14 cellular contexts compared by ENCODE assay signal in genomic region chr10:86952697-86953096, GRCh38. TPM values are rescaled to one million over a fixed set of nuclear protein-coding genes. Genes with fewer than 3 reads are reported as not detected.
DNase-seq lines count a peak whose midpoint lies in the region; ATAC-seq, FAIRE-seq and TF ChIP-seq lines count a peak whose summit lies in the region.
"Not testable (repeated sequence)": the region's sequence is repeated elsewhere in the genome, so short reads cannot be mapped to it uniquely, and the experiment has no call there.
"Had no signal": no experiment of that assay in that cellular context is flagged by ENCODE, and none has a peak within 500 bp of the region (broad histone marks: within the 10 kb centered on the region; RNA-seq: fewer than 3 reads in every experiment).

No MANE protein-coding gene starts in this region.

- not testable (repeated sequence) for H4K8ac ChIP-seq in H1 (ENCODE audit: extremely low read depth, insufficient read depth, low read length)

- TF ChIP-seq POLR2A in H1 (IDR thresholded peaks at IDR 0.05; ENCODE audit: control extremely low read depth in 1 of 2, low read depth in 2 of 2, low read length in 2 of 2); heart left ventricle (IDR thresholded peaks at IDR 0.05): not testable (repeated sequence)

- H2BK5ac ChIP-seq in H1 (ENCODE audit: low read depth, low read length), result not testable (repeated sequence)

- not testable (repeated sequence) for H3K4me3 ChIP-seq in HEK293 (ENCODE audit: low read depth, low read length); H1 (ENCODE audit: extremely low read depth in 1 of 4, insufficient read depth in 2 of 4, low read depth in 3 of 4, low read length in 4 of 4); naive thymus-derived CD4-positive, alpha-beta T cell (ENCODE audit: low read length); tibial artery
- peak overlapping the region in 1 of 12 donors; percentile 60 for H3K4me3 ChIP-seq in heart left ventricle

- H2BK20ac ChIP-seq in H1 (ENCODE audit: low read length), result not testable (repeated sequence)

- DNase-seq in OCI-M1 (lab: John Stamatoyannopoulos, UW), result peak; percentile 38
- not testable (repeated sequence) for DNase-seq in H1 (ENCODE audit: low read depth in 1 of 2, low spot score in 2 of 2); naive thymus-derived CD4-positive, alpha-beta T cell; stimulated activated effector memory CD8-positive, alpha-beta T cell treated with anti-CD3 and anti-CD28 coated beads, Interleukin-12 subunit alpha, Interleukin-12 subunit beta, amount 100 ng/mL, for 72 hours (ENCODE audit: low spot score in 2 of 2); tibial artery
- peak in 1 of 5 donors; percentile 10 for DNase-seq in heart left ventricle

- TF ChIP-seq EP300 in H1 (IDR thresholded peaks at IDR 0.05; ENCODE audit: borderline replicate concordance in 1 of 2, low read depth in 2 of 2, low read length in 2 of 2), result peak in 1 of 2 experiments; percentile 93; a peak in 1 of 3 replicates

- not testable (repeated sequence) for H3K36me3 ChIP-seq in HEK293 (ENCODE audit: control insufficient read depth in 2 of 2, insufficient read depth in 1 of 2, low read length in 2 of 2); H1 (ENCODE audit: control insufficient read depth in 2 of 4, insufficient read depth in 4 of 4, low read length in 3 of 4); heart left ventricle; naive thymus-derived CD4-positive, alpha-beta T cell (ENCODE audit: control insufficient read depth in 2 of 3, insufficient read depth in 3 of 3, low read length in 3 of 3); tibial artery

- intact Hi-C loops in heart left ventricle (cut with DNase I); naive thymus-derived CD4-positive, alpha-beta T cell (cut with micrococcal nuclease); tibial artery (cut with DNase I; ENCODE audit: low total_unique reads): not testable (repeated sequence)

- H3K18ac ChIP-seq in H1 (ENCODE audit: extremely low read depth, low read length), result not testable (repeated sequence)

- H3K4me1 ChIP-seq in HEK293 (ENCODE audit: control insufficient read depth, insufficient read depth, low read length), result not testable (repeated sequence)
- peaks cover 14 to 35% (median 30%) of the 10 kb centered on the region in 4 experiments for H3K4me1 ChIP-seq in H1 (replicated peaks in 1 of 4; ENCODE audit: control insufficient read depth in 3 of 4, insufficient read depth in 4 of 4, low read length in 3 of 4)
- H3K4me1 ChIP-seq in heart left ventricle, result peaks cover 2 to 71% (median 27%) of the 10 kb centered on the region in 12 donors
- H3K4me1 ChIP-seq in naive thymus-derived CD4-positive, alpha-beta T cell (ENCODE audit: control insufficient read depth in 2 of 2, insufficient read depth in 2 of 2, low read length in 2 of 2), result peaks cover 3 to 24% of the 10 kb centered on the region in 2 donors
- H3K4me1 ChIP-seq in tibial artery, result peaks cover 10 to 69% (median 51%) of the 10 kb centered on the region in 4 donors

- H3K4me1 Mint-ChIP-seq in naive thymus-derived CD4-positive, alpha-beta T cell, result peaks cover 7 to 32% (median 26%) of the 10 kb centered on the region in 7 donors
- H3K4me1 Mint-ChIP-seq in stimulated activated effector memory CD8-positive, alpha-beta T cell treated with anti-CD3 and anti-CD28 coated beads, Interleukin-12 subunit alpha, Interleukin-12 subunit beta, amount 100 ng/mL, for 72 hours, result not testable (repeated sequence)

- not testable (repeated sequence) for H2BK120ac ChIP-seq in H1 (replicated peaks; ENCODE audit: low read depth, low read length)

- not testable (repeated sequence) for H3K27me3 Mint-ChIP-seq in naive thymus-derived CD4-positive, alpha-beta T cell

- POLR2A ChIA-PET in HEK293 (lab: Yijun Ruan, JAX), result not testable (repeated sequence)
- POLR2A ChIA-PET in H1 (lab: Charles Lee; ENCODE audit: partially characterized antibody), result interaction anchor here (1.2 to 2.0 kb wide), 2 partner anchors 12 to 14 kb away, joined by 4 to 10 read pairs; no protein-coding TSS in a partner anchor
- POLR2A ChIA-PET in naive thymus-derived CD4-positive, alpha-beta T cell (lab: Charles Lee), result interaction anchor here (2.0 kb wide), 1 partner anchor 13 kb away, joined by 5 read pairs; no protein-coding TSS in a partner anchor

- 98% methylated on average over 10 of the region's 10 CpGs; no CpG with 5 or more reads in 1 of the 2 experiments for WGBS in H1 (ENCODE audit: extremely low coverage in 1 of 2, insufficient coverage in 1 of 2, insufficient read length in 1 of 2, insufficient replicate concordance in 2 of 2, low coverage in 1 of 2, low lambda C conversion rate in 2 of 2, missing lambda C conversion rate in 1 of 2), 2 experiments
- WGBS in heart left ventricle, 4 donors, result 92 to 95% (median 93%) methylated on average over 10 of the region's 10 CpGs

- H3K79me1 ChIP-seq in H1 (ENCODE audit: low read depth, low read length), result not testable (repeated sequence)

- ATAC-seq in heart left ventricle; naive thymus-derived CD4-positive, alpha-beta T cell; stimulated activated effector memory CD8-positive, alpha-beta T cell treated with anti-CD3 and anti-CD28 coated beads, Interleukin-12 subunit alpha, Interleukin-12 subunit beta, amount 100 ng/mL, for 72 hours: not testable (repeated sequence)

- H4K91ac ChIP-seq in H1 (replicated peaks; ENCODE audit: insufficient read length, low read length), result not testable (repeated sequence)

- not testable (repeated sequence) for H2AK5ac ChIP-seq in H1 (ENCODE audit: low read depth, low read length)

- H3K9me3 ChIP-seq in HEK293 (ENCODE audit: control insufficient read depth, insufficient read depth, low read depth, low read length); H1 (ENCODE audit: insufficient read depth in 2 of 2, low read depth in 1 of 2, low read length in 1 of 2); naive thymus-derived CD4-positive, alpha-beta T cell (ENCODE audit: control insufficient read depth in 2 of 3, low read length in 3 of 3); tibial artery: not testable (repeated sequence)
- H3K9me3 ChIP-seq in heart left ventricle, result peaks cover 0 to 19% (median 1%) of the 10 kb centered on the region in 12 donors

- H3K4me2 ChIP-seq in H1 (ENCODE audit: insufficient read depth in 1 of 2, low read depth in 2 of 2, low read length in 2 of 2), result not testable (repeated sequence)

- not testable (repeated sequence) for H3K23ac ChIP-seq in H1 (ENCODE audit: insufficient read length)

- H3K56ac ChIP-seq in H1 (replicated peaks; ENCODE audit: insufficient read length, low read depth, low read length), result not testable (repeated sequence)

- H3K27me3 ChIP-seq in H1 (replicated peaks in 1 of 4; ENCODE audit: control insufficient read depth in 3 of 4, extremely low read depth in 1 of 4, insufficient read depth in 3 of 4, low read length in 3 of 4); heart left ventricle; naive thymus-derived CD4-positive, alpha-beta T cell (ENCODE audit: control insufficient read depth in 2 of 2, insufficient read depth in 2 of 2, low read length in 2 of 2); tibial artery: not testable (repeated sequence)

- TF ChIP-seq RAD21 in H1 (IDR thresholded peaks at IDR 0.05 in 1 of 2, conservative IDR thresholded peaks at IDR 0.05 in 1 of 2; ENCODE audit: low read depth in 2 of 2, low read length in 2 of 2), result not testable (repeated sequence)

- not testable (repeated sequence) for TF ChIP-seq CTCF in HEK293 (tag by site-specific recombination; IDR thresholded peaks at IDR 0.05); H1 (IDR thresholded peaks at IDR 0.05; ENCODE audit: control extremely low read depth in 1 of 3, insufficient read depth in 1 of 3, low read depth in 1 of 3, low read length in 3 of 3); heart left ventricle (IDR thresholded peaks at IDR 0.05); tibial artery (IDR thresholded peaks at IDR 0.05)

- not testable (repeated sequence) for H4K20me1 ChIP-seq in H1 (replicated peaks in 1 of 2; ENCODE audit: control insufficient read depth in 1 of 2, insufficient read depth in 2 of 2, low read length in 2 of 2)

- H3K4ac ChIP-seq in H1 (replicated peaks; ENCODE audit: insufficient read length, low read depth, low read length), result not testable (repeated sequence)

- not testable (repeated sequence) for FAIRE-seq in H1 (lab: Jason Lieb, UNC)

- CTCF ChIA-PET in HEK293 (lab: Yijun Ruan, JAX), result interaction anchor here (2.1 kb wide), 1 partner anchor 8 kb away, joined by 10 read pairs; no protein-coding TSS in a partner anchor
- CTCF ChIA-PET in H1 (lab: Charles Lee; ENCODE audit: partially characterized antibody), result interaction anchor here (22.5 to 26.4 kb wide), 2 partner anchors 6 to 8 kb away, joined by 975 read pairs; partner anchors contain the start of genes ADIRF, MMRN2 and SNCG
- CTCF ChIA-PET in naive thymus-derived CD4-positive, alpha-beta T cell (lab: Charles Lee), result not testable (repeated sequence)

- H3K14ac ChIP-seq in H1 (ENCODE audit: insufficient read length), result not testable (repeated sequence)

- not testable (repeated sequence) for H4K5ac ChIP-seq in H1 (ENCODE audit: insufficient read length, low read depth, low read length)

- H2BK12ac ChIP-seq in H1 (ENCODE audit: low read depth, low read length), result not testable (repeated sequence)

- not testable (repeated sequence) for H3K27ac ChIP-seq in HEK293 (ENCODE audit: extremely low read depth, low read depth, low read length); H1 (ENCODE audit: low read depth, low read length); naive thymus-derived CD4-positive, alpha-beta T cell (ENCODE audit: low read depth, low read length)
- H3K27ac ChIP-seq in heart left ventricle (peak overlapping the region in 7 of 12 donors; percentile 29 to 94 (median 91)), tibial artery (peak overlapping the region; percentile 91 to 94)

- not testable (repeated sequence) for H2AFZ ChIP-seq in H1 (ENCODE audit: low read length)

- not testable (repeated sequence) for H3K4me3 Mint-ChIP-seq in naive thymus-derived CD4-positive, alpha-beta T cell; stimulated activated effector memory CD8-positive, alpha-beta T cell treated with anti-CD3 and anti-CD28 coated beads, Interleukin-12 subunit alpha, Interleukin-12 subunit beta, amount 100 ng/mL, for 72 hours

- H2BK15ac ChIP-seq in H1 (ENCODE audit: low read length), result not testable (repeated sequence)

- not testable (repeated sequence) for H3K23me2 ChIP-seq in H1 (ENCODE audit: low read depth, low read length)

- peaks cover 3 to 14% (median 10%) of the 10 kb centered on the region in 5 donors for H3K36me3 Mint-ChIP-seq in naive thymus-derived CD4-positive, alpha-beta T cell
- not testable (repeated sequence) for H3K36me3 Mint-ChIP-seq in stimulated activated effector memory CD8-positive, alpha-beta T cell treated with anti-CD3 and anti-CD28 coated beads, Interleukin-12 subunit alpha, Interleukin-12 subunit beta, amount 100 ng/mL, for 72 hours

- peaks cover 4 to 30% (median 13%) of the 10 kb centered on the region in 11 donors for H3K9me3 Mint-ChIP-seq in naive thymus-derived CD4-positive, alpha-beta T cell
- not testable (repeated sequence) for H3K9me3 Mint-ChIP-seq in stimulated activated effector memory CD8-positive, alpha-beta T cell treated with anti-CD3 and anti-CD28 coated beads, Interleukin-12 subunit alpha, Interleukin-12 subunit beta, amount 100 ng/mL, for 72 hours

- H3K27ac Mint-ChIP-seq in naive thymus-derived CD4-positive, alpha-beta T cell, result peak overlapping the region in 7 of 9 donors; percentile 30 to 99 (median 62)
- peak overlapping the region; percentile 38 for H3K27ac Mint-ChIP-seq in stimulated activated effector memory CD8-positive, alpha-beta T cell treated with anti-CD3 and anti-CD28 coated beads, Interleukin-12 subunit alpha, Interleukin-12 subunit beta, amount 100 ng/mL, for 72 hours

- not testable (repeated sequence) for H3K79me2 ChIP-seq in H1 (ENCODE audit: control insufficient read depth in 1 of 2, insufficient read depth in 2 of 2, low read length in 2 of 2)

- H3K9ac ChIP-seq in H1 (replicated peaks in 1 of 4; ENCODE audit: extremely low read depth in 1 of 4, low read depth in 3 of 4, low read length in 3 of 4), result not testable (repeated sequence)

RNA-seq across cellular contexts. Expression of gene MMRN2, which starts 4.7 kb away (rescaled TPM):
- total RNA-seq in H1 (2021; fragmentation: NEBNext Ultra II Directional; extraction: Animal tissue kit (Norgen Biotek cat#: 25700)), result 0.96 and 1.2 TPM in 2 replicates
- polyA plus RNA-seq in H1 (2011; rRNA removed) (1.1 and 1.2 TPM in 2 replicates), heart left ventricle (10 to 100 TPM; 15.8 to 30.9 TPM)
- 3.0 TPM for polyA plus RNA-seq in H1 (2011; cell fraction: cytosol; rRNA removed)
- 2.9 TPM for polyA plus RNA-seq in H1 (2011; cell fraction: nucleus; rRNA removed)
- polyA plus RNA-seq in H1 (2012, experiment 1 of 2), result 0.52 to 2.5 TPM (median 2.0 TPM) in 4 replicates
- 0.93 TPM for polyA plus RNA-seq in H1 (2012, experiment 2 of 2)
- polyA plus RNA-seq in H1 (2013, experiment 1 of 2), result 2.1 TPM
- polyA plus RNA-seq in H1 (2013, experiment 2 of 2), result 1.8 TPM
- polyA minus RNA-seq in H1 (2011; rRNA and poly(A)+ RNA removed), result 2.3 and 2.7 TPM in 2 replicates
- polyA minus RNA-seq in H1 (2011; cell fraction: cytosol; rRNA and poly(A)+ RNA removed), result 1.1 TPM
- polyA minus RNA-seq in H1 (2011; cell fraction: nucleus; rRNA and poly(A)+ RNA removed), result 1.4 TPM
- 10 to 100 TPM; 22.7 to 93.0 (median 34.3) TPM for total RNA-seq in heart left ventricle
- under 1 TPM in 2 of 5 experiments, not detected in 3; 0.50 to 0.86 TPM for total RNA-seq in naive thymus-derived CD4-positive, alpha-beta T cell
- under 1 TPM; 0.18 to 0.34 TPM for polyA plus RNA-seq in naive thymus-derived CD4-positive, alpha-beta T cell
- total RNA-seq: CD8-positive, alpha-beta memory T cell had no signal
- polyA plus RNA-seq: CD8-positive, alpha-beta memory T cell had no signal

RNA-seq across cellular contexts. Expression of gene SNCG, which starts 5.7 kb away (rescaled TPM):
- 4.4 and 4.8 TPM in 2 replicates for total RNA-seq in H1 (2021; fragmentation: NEBNext Ultra II Directional; extraction: Animal tissue kit (Norgen Biotek cat#: 25700))
- polyA plus RNA-seq in H1 (2011; rRNA removed) (12.2 and 14.6 TPM in 2 replicates), heart left ventricle (10 to 100 TPM; 18.5 to 36.7 TPM)
- polyA plus RNA-seq in H1 (2011; cell fraction: cytosol; rRNA removed), result 22.4 TPM
- polyA plus RNA-seq in H1 (2011; cell fraction: nucleus; rRNA removed), result 13.2 TPM
- 6.8 to 14.9 TPM (median 10.7 TPM) in 4 replicates for polyA plus RNA-seq in H1 (2012, experiment 1 of 2)
- 8.0 TPM for polyA plus RNA-seq in H1 (2012, experiment 2 of 2)
- polyA plus RNA-seq in H1 (2013, experiment 1 of 2), result 6.2 TPM
- polyA plus RNA-seq in H1 (2013, experiment 2 of 2), result 5.9 TPM
- polyA minus RNA-seq in H1 (2011; rRNA and poly(A)+ RNA removed), result 0.88 and 3.1 TPM in 2 replicates
- polyA minus RNA-seq in H1 (2011; cell fraction: cytosol; rRNA and poly(A)+ RNA removed), result 3.0 TPM
- 4.1 TPM for polyA minus RNA-seq in H1 (2011; cell fraction: nucleus; rRNA and poly(A)+ RNA removed)
- total RNA-seq in heart left ventricle, result 10 to 100 TPM in 8 of 9 donors, 1 to 10 TPM in 1; 8.2 to 44.7 (median 17.2) TPM
- total RNA-seq in naive thymus-derived CD4-positive, alpha-beta T cell, result under 1 TPM in 1 of 5 experiments, not detected in 4; 0.45 TPM
- polyA plus RNA-seq in naive thymus-derived CD4-positive, alpha-beta T cell, result not detected
- total RNA-seq: CD4-positive, alpha-beta T cell; CD8-positive, alpha-beta memory T cell had no signal
- polyA plus RNA-seq: CD14-positive monocyte; CD8-positive, alpha-beta memory T cell had no signal

RNA-seq across cellular contexts. Expression of gene ADIRF, which starts 15.6 kb away (rescaled TPM):
- total RNA-seq in H1 (2021; fragmentation: NEBNext Ultra II Directional; extraction: Animal tissue kit (Norgen Biotek cat#: 25700)), result not detected in 2 replicates
- not detected in 2 replicates for polyA plus RNA-seq in H1 (2011; rRNA removed)
- not detected for polyA plus RNA-seq in H1 (2011; cell fraction: cytosol; rRNA removed)
- polyA plus RNA-seq in H1 (2011; cell fraction: nucleus; rRNA removed), result not detected
- polyA plus RNA-seq in H1 (2012, experiment 1 of 2), result not detected in 4 replicates
- polyA plus RNA-seq in H1 (2012, experiment 2 of 2), result not detected
- 0.08 TPM for polyA plus RNA-seq in H1 (2013, experiment 1 of 2)
- polyA plus RNA-seq in H1 (2013, experiment 2 of 2), result 0.20 TPM
- polyA minus RNA-seq in H1 (2011; rRNA and poly(A)+ RNA removed), result not detected in 2 replicates
- not detected for polyA minus RNA-seq in H1 (2011; cell fraction: cytosol; rRNA and poly(A)+ RNA removed)
- not detected for polyA minus RNA-seq in H1 (2011; cell fraction: nucleus; rRNA and poly(A)+ RNA removed)
- total RNA-seq in heart left ventricle, result 100 to 1,000 TPM in 1 of 9 donors, 10 to 100 TPM in 8; 21.2 to 189 (median 37.9) TPM
- polyA plus RNA-seq in heart left ventricle, result 100 to 1,000 TPM in 1 of 2 donors, 10 to 100 TPM in 1; 86.1 to 123 TPM
- under 1 TPM in 1 of 5 experiments, not detected in 4; 0.56 TPM for total RNA-seq in naive thymus-derived CD4-positive, alpha-beta T cell
- polyA plus RNA-seq in naive thymus-derived CD4-positive, alpha-beta T cell, result under 1 TPM in 1 of 2 donors, not detected in 1; 0.64 TPM
- total RNA-seq: CD4-positive, alpha-beta T cell; CD8-positive, alpha-beta memory T cell; Daoy; G401; GM23338 had no signal
- polyA plus RNA-seq: A549; CD14-positive monocyte; CD8-positive, alpha-beta memory T cell had no signal

Comparison
In these comparisons a context has a peak if more than half of its experiments do, and no peak if none do; other contexts are left out.
1. RNA of gene MMRN2, which starts 4.7 kb away (total RNA-seq): 22.7 to 93.0 TPM in heart left ventricle; 0.96 to 1.2 TPM in H1 and 0.50 to 0.86 TPM in naive thymus-derived CD4-positive, alpha-beta T cell; every median in the first group is over 10 times any median in the second.
2. RNA of gene ADIRF, which starts 15.6 kb away (total RNA-seq): 21.2 to 189 TPM in heart left ventricle; not detected in H1 and 0.56 TPM in naive thymus-derived CD4-positive, alpha-beta T cell; every median in the first group is over 10 times any median in the second.